8 cellular contexts compared by ENCODE assay signal in the genomic region with DNA sequence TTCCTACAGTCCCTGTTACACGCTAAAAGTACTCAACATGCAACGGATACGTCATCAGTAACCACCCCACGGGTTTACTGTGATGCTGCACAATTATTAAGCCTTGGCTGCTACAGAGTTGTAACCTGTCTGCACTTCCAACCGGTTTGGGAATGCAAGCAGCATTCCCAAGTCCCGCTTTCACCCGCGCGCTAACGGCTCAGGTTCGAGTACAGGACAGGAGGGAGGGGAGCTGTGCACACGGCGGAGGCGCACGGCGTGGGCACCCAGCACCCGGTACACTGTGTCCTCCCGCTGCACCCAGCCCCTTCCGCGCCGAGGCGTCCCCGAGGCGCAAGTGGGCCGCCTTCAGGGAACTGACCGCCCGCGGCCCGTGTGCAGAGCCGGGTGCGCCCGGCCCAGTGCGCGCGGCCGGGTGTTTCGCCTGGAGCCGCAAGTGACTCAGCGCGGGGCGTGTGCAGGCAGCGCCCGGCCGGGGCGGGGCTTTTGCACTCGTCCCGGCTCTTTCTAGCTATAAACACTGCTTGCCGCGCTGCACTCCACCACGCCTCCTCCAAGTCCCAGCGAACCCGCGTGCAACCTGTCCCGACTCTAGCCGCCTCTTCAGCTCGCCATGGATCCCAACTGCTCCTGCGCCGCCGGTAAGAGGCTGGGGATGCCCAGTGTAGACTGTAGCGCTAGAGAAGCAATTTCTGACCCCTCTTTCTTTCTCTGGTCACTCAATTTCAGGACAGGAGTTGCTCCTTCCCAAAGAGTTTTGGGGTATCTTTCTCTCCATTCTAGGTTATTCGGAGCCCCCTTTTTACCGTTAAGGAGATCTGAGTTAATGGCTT. TPM values are rescaled to one million over a fixed set of nuclear protein-coding genes. Genes with fewer than 3 reads are reported as not detected.
DNase-seq lines count a peak whose midpoint lies in the region; TF ChIP-seq lines count a peak whose summit lies in the region.

Gene MT2A (plus strand): TSS at position 542 of the 833 bp plus-strand sequence. CDS start 72 bp downstream, at position 614.

- peak within 1 kb of the TSS; percentile 84 to 88 (median 86) for H3K4me3 Mint-ChIP-seq in nephron
- H3K4me3 Mint-ChIP-seq in stimulated activated naive CD8-positive, alpha-beta T cell treated with anti-CD3 and anti-CD28 coated beads, Interleukin-15, Interleukin-2, amounts not matched to agents 100 ng/mL and 50 ng/mL, for 24 hours, result peak within 1 kb of the TSS; percentile 100

- H3K27me3 Mint-ChIP-seq in nephron (ENCODE audit: low read depth), result peaks cover 41% of the 10 kb centered on the region
- no peaks in the 10 kb centered on the region for H3K27me3 Mint-ChIP-seq in stimulated activated naive CD8-positive, alpha-beta T cell treated with anti-CD3 and anti-CD28 coated beads, Interleukin-15, Interleukin-2, amounts not matched to agents 100 ng/mL and 50 ng/mL, for 24 hours

- TF ChIP-seq POLR2A in Raji (IDR thresholded peaks at IDR 0.05; ENCODE audit: insufficient read depth, low read depth, low read length), result peak; percentile 77

- DNase-seq in EL, result peak; percentile 98
- DNase-seq in GOT3 (lab: John Stamatoyannopoulos, UW), result peak; percentile 74
- DNase-seq in LHCN-M2 (ENCODE audit: low read depth), result peak; percentile 98
- peak; percentile 85 for DNase-seq in activated T-helper 9 cell treated with anti-CD3 and anti-CD28 coated beads, Interleukin-2, amount 50 U/mL, for 16 hours (ENCODE audit: low read depth)
- peak; percentile 92 for DNase-seq in fibroblast of peridontal ligament (ENCODE audit: extremely low read depth)

- no peaks in the 10 kb centered on the region for H3K9me3 Mint-ChIP-seq in nephron
- H3K9me3 Mint-ChIP-seq in stimulated activated naive CD8-positive, alpha-beta T cell treated with anti-CD3 and anti-CD28 coated beads, Interleukin-15, Interleukin-2, amounts not matched to agents 100 ng/mL and 50 ng/mL, for 24 hours, result no peaks in the 10 kb centered on the region

- H3K27ac Mint-ChIP-seq in nephron, result peak within 1 kb of the TSS; percentile 81 to 95 (median 87)
- peak within 1 kb of the TSS; percentile 98 for H3K27ac Mint-ChIP-seq in stimulated activated naive CD8-positive, alpha-beta T cell treated with anti-CD3 and anti-CD28 coated beads, Interleukin-15, Interleukin-2, amounts not matched to agents 100 ng/mL and 50 ng/mL, for 24 hours

- H3K36me3 Mint-ChIP-seq in nephron (ENCODE audit: low read depth), result no peaks in the 10 kb centered on the region
- H3K36me3 Mint-ChIP-seq in stimulated activated naive CD8-positive, alpha-beta T cell treated with anti-CD3 and anti-CD28 coated beads, Interleukin-15, Interleukin-2, amounts not matched to agents 100 ng/mL and 50 ng/mL, for 24 hours (ENCODE audit: low read depth), result peaks cover 9% of the 10 kb centered on the region

- TF ChIP-seq CTCF in nephron (IDR thresholded peaks at IDR 0.05; ENCODE audit: unreplicated experiment in 3 of 3), result no peak

- H3K4me1 Mint-ChIP-seq in nephron, result peaks cover 50% of the 10 kb centered on the region
- peaks cover 69% of the 10 kb centered on the region for H3K4me1 Mint-ChIP-seq in stimulated activated naive CD8-positive, alpha-beta T cell treated with anti-CD3 and anti-CD28 coated beads, Interleukin-15, Interleukin-2, amounts not matched to agents 100 ng/mL and 50 ng/mL, for 24 hours (ENCODE audit: low read depth)

RNA-seq across cellular contexts. Expression of gene MT2A, which starts in this region (rescaled TPM):
- 632 and 1,404 TPM in 2 replicates for total RNA-seq in LHCN-M2 (2014; rRNA removed)
- 4,702 TPM for polyA plus RNA-seq in LHCN-M2 (2012)

Comparison
In these comparisons a context has a peak if more than half of its experiments do, and no peak if none do; other contexts are left out.
1. Peak in every context shown above with its lines: DNase-seq.